ENCODE assay signal across 8 cellular contexts in the genomic region with DNA sequence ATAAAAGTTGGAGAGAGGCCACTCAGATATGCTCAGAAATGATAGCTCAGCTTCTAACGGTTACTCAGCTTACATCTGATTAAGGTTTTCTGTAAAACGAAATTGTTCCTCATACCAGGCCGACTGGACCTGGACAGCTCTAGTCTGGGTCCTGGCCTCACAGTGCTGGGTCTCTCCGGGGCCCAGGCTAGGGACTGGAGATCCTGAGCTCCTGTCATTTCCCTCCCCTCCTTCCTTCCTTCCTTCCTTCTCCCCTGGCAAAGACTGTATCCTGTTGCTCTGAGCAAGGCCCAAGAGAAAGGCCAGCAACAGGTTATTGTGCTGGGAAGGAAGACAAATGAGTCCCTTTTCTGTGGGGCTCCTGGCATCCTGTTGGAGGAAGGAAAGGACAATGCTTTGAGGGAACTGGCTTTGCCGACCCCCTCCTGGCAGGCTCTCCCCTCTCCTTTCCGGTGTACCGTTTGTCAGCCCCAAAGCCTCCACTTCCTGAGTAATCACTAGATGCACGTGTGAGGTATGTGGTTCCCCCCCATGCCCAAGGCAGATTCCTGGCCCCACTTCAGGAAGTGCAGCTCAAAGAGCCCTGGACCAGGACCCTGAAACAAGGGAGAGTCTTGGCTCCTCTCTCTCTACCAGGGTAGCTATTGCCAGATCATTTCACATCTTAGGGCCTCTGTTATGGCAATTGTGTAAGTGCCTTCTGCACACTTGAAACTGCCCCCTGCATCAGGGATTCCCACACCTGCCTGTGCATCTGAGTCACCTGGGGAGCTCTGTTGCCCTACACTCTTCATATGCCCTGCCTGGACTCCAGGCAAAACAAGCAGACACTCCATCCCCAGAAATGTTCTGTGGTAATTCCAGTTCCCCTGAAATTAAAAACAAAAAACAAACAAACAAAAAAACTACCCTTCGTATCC.
DNase-seq lines count a peak whose midpoint lies in the region; ATAC-seq and TF ChIP-seq lines count a peak whose summit lies in the region.

No MANE protein-coding gene starts in this region.

- H3K27me3 ChIP-seq in A673 (replicated peaks; ENCODE audit: insufficient read depth, low read depth, low read length, poor library complexity): peaks cover 19% of the 10 kb centered on the region
- H3K27me3 ChIP-seq in HUES64 (ENCODE audit: insufficient read depth, low read length): no peaks in the 10 kb centered on the region
- H3K27me3 ChIP-seq in liver (ENCODE audit: control insufficient read depth in 4 of 4, insufficient read depth in 4 of 4, low read length in 3 of 4): no peaks in the 10 kb centered on the region

- WGBS in HUES64: 68% methylated on average over 8 of the region's 9 CpGs
- WGBS in liver: 72% methylated on average over 9 of the region's 9 CpGs

- ATAC-seq in HG02642 (IDR thresholded peaks at IDR 0.05; ENCODE audit: poor library complexity, unreplicated experiment): no peak

- H3K9me3 ChIP-seq in A673 (ENCODE audit: low read depth, low read length, poor library complexity, severe bottlenecking): no peaks in the 10 kb centered on the region
- no peaks in the 10 kb centered on the region for H3K9me3 ChIP-seq in HUES64 (ENCODE audit: insufficient read depth, low read depth, low read length)
- H3K9me3 ChIP-seq in liver (ENCODE audit: control insufficient read depth in 4 of 4, low read length in 3 of 4): no peaks in the 10 kb centered on the region

- H3K36me3 ChIP-seq in A673 (ENCODE audit: insufficient read depth, low read length, poor library complexity, severe bottlenecking) (no peaks in the 10 kb centered on the region), HUES64 (ENCODE audit: insufficient read depth, low read length) (no peaks in the 10 kb centered on the region), liver (ENCODE audit: control insufficient read depth in 4 of 4, insufficient read depth in 3 of 4, low read depth in 1 of 4, low read length in 3 of 4) (no peaks in the 10 kb centered on the region)

- POLR2A ChIA-PET in A673 (lab: Charles Lee; ENCODE audit: low non-redundant PET): no interaction called here

- TF ChIP-seq RAD21 in liver (IDR thresholded peaks at IDR 0.05): peak; percentile 13 to 42

- CTCF ChIA-PET in A673 (lab: Charles Lee): no interaction called here

- H3K4me3 ChIP-seq in A673 (ENCODE audit: low read depth, low read length, poor library complexity, severe bottlenecking) (no peak overlapping the region), HUES64 (ENCODE audit: low read length) (no peak overlapping the region), astrocyte of the spinal cord (ENCODE audit: low read depth, low read length) (no peak overlapping the region), liver (ENCODE audit: low read depth in 1 of 3, low read length in 3 of 3) (no peak overlapping the region)

- DNase-seq in A673 (ENCODE audit: low spot score): peak; percentile 32
- peak; percentile 22 for DNase-seq in astrocyte of the spinal cord (ENCODE audit: low read depth, low spot score)
- DNase-seq in DMS 273 (lab: John Stamatoyannopoulos, UW; ENCODE audit: unreplicated experiment): no peak
- DNase-seq in NCI-H2029 (lab: John Stamatoyannopoulos, UW): no peak
- DNase-seq in Ammon's horn (ENCODE audit: low spot score): no peak

- in situ Hi-C loops in astrocyte of the spinal cord (cut with HindIII; ENCODE audit: low sequenced_read_pairs): no loop called here

- H3K4me1 ChIP-seq in A673 (ENCODE audit: insufficient read depth, low read length, poor library complexity, severe bottlenecking): peaks cover 6% of the 10 kb centered on the region
- peaks cover 33% of the 10 kb centered on the region for H3K4me1 ChIP-seq in HUES64 (ENCODE audit: insufficient read depth, low read length)
- H3K4me1 ChIP-seq in liver (ENCODE audit: control insufficient read depth in 4 of 4, insufficient read depth in 4 of 4, low read length in 3 of 4): no peaks in the 10 kb centered on the region

- H3K27ac ChIP-seq in A673 (ENCODE audit: low read depth, low read length, poor library complexity, severe bottlenecking): no peak overlapping the region
- H3K27ac ChIP-seq in HUES64 (ENCODE audit: low read depth, low read length): peak overlapping the region; percentile 27; the same call in 1 of the 2 replicates
- H3K27ac ChIP-seq in liver (ENCODE audit: low read depth in 1 of 2, low read length in 2 of 2): no peak overlapping the region

- TF ChIP-seq CTCF in A673 (conservative IDR thresholded peaks at IDR 0.05; ENCODE audit: low read depth, low read length) (no peak), astrocyte of the spinal cord (IDR thresholded peaks at IDR 0.05; ENCODE audit: low read depth, low read length) (no peak), liver (IDR thresholded peaks at IDR 0.05; ENCODE audit: low read depth, low read length, missing input control) (no peak)

- intact Hi-C loops in A673 (cut with micrococcal nuclease; ENCODE audit: unreplicated experiment): no loop called here

- no TSS peak for BruUV-seq in A673 (replicated peaks; lab: Mats Ljungman, UMichigan)

- H3K9ac ChIP-seq in HUES64 (ENCODE audit: low read depth, low read length) (no peak overlapping the region), liver (ENCODE audit: low read depth in 1 of 2, low read length in 2 of 2) (no peak overlapping the region)

TF ChIP-seq in liver, 16 proteins besides CTCF, POLR2A, EP300 and RAD21:
- TF ChIP-seq NR2F2 (IDR thresholded peaks at IDR 0.05): peak; percentile 80
- peak in 1 of 2 donors; percentile 74 for TF ChIP-seq EGR1 (IDR thresholded peaks at IDR 0.05; ENCODE audit: low read depth in 2 of 2)
- no peak for TF ChIP-seq YY1 (IDR thresholded peaks at IDR 0.05)
- TF ChIP-seq, protein P1, sequence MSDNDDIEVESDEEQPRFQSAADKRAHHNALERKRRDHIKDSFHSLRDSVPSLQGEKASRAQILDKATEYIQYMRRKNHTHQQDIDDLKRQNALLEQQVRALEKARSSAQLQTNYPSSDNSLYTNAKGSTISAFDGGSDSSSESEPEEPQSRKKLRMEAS (IDR thresholded peaks at IDR 0.05): peak; percentile 63
TF ChIP-seq in liver: peak in this region for 3.

Comparison
In these comparisons a context has a peak if more than half of its experiments do, and no peak if none do; other contexts are left out.
1. DNase-seq: peak in A673 (single experiment) and astrocyte of the spinal cord (single experiment); none in DMS 273 (single experiment), NCI-H2029 (single experiment) and Ammon's horn (single experiment).